ENCODE assay signal across 1 cellular context in genomic region chr17:30343244-30343643, GRCh38.
A peak's percentile ranks its signal among the peaks of the same experiment; 100 is the strongest.
TF ChIP-seq lines count a peak whose summit lies in the region.

No MANE protein-coding gene starts in this region.

TF ChIP-seq in HepG2, 621 proteins besides CTCF, POLR2A, EP300 and RAD21:
- TF ChIP-seq CEBPG (CRISPR knock-in tag; IDR thresholded peaks at IDR 0.05), result 0 out of 2 replicates have a peak, but pooled peaks have one; percentile 6
- peak; percentile 86 for TF ChIP-seq ZNF460 (CRISPR knock-in tag; IDR thresholded peaks at IDR 0.05; ENCODE audit: borderline replicate concordance)
